In the genomic region with DNA sequence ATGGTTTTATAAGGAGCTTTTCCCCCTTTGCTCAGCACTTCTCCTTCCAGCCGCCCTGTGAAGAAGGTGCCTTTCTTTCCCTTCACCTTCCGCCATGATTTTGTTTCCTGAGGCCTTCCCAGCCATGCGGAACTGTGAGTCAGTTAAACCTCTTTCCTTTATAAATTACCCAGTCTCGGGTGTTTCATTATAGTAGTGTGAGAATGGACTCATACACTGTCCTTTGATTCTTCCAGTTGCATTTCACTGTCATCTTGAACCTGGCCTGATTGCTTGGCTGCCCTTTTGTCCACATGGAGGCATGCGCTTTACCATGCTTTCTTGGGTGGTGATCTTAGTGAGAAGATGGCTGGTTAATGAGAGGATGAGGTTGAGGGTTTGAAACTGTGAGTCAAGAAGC, we compare ENCODE assay signal across 27 cellular contexts.
"Had no signal": no experiment of that assay in that cellular context is flagged by ENCODE, and none has a peak within 500 bp of the region (broad histone marks: within the 10 kb centered on the region; RNA-seq: fewer than 3 reads in every experiment).

No MANE protein-coding gene starts in this region.

- H2AFZ ChIP-seq: neural progenitor cell had no signal

- H3K4me3 ChIP-seq: ascending aorta, heart left ventricle, left lung, neural progenitor cell, right lobe of liver, skin epidermis, thoracic aorta, uterus had no signal

- H3K27ac ChIP-seq: ascending aorta, heart left ventricle, left lung, neural progenitor cell, right lobe of liver, skin epidermis, thoracic aorta, uterus had no signal

- H3K27me3 ChIP-seq: ascending aorta, heart left ventricle, left lung, neural progenitor cell, right lobe of liver, uterus had no signal

- ATAC-seq: activated CD4-positive, CD25-positive, alpha-beta regulatory T cell treated with anti-CD3 and anti-CD28 coated beads, Interleukin-2, amount 50 U/mL, for 24 hours; effector memory CD8-positive, alpha-beta T cell; heart left ventricle; left lung; naive thymus-derived CD4-positive, alpha-beta T cell; right lobe of liver; stimulated activated naive CD8-positive, alpha-beta T cell treated with anti-CD3 and anti-CD28 coated beads, Interleukin-15, Interleukin-2, amounts not matched to agents 100 U/mL and 50 U/mL, for 24 hours had no signal

- H3K9me3 ChIP-seq: ascending aorta, heart left ventricle, left lung, right lobe of liver, thoracic aorta, uterus had no signal

- DNase-seq: activated CD4-positive, alpha-beta T cell treated with anti-CD3 and anti-CD28 coated beads for 48 hours; activated CD4-positive, alpha-beta T cell treated with anti-CD3 and anti-CD28 coated beads, Interleukin-2, amount 50 U/mL, for 48 hours; activated CD8-positive, alpha-beta memory T cell treated with anti-CD3 and anti-CD28 coated beads for 24 hours; activated effector memory CD4-positive, alpha-beta T cell treated with Interleukin-2 at 50 U/mL for 16 hours; activated naive CD4-positive, alpha-beta T cell treated with anti-CD3 and anti-CD28 coated beads for 36 hours; activated naive CD8-positive, alpha-beta T cell treated with anti-CD3 and anti-CD28 coated beads, Interleukin-2, amount 10 ng/mL, durations not matched to agents 7 days and 5 days; caudate nucleus; cortex of kidney; effector memory CD8-positive, alpha-beta T cell; heart left ventricle; left lung; naive thymus-derived CD4-positive, alpha-beta T cell; posterior cingulate gyrus; right lobe of liver; stimulated activated CD4-positive, alpha-beta T cell treated with anti-CD3 and anti-CD28 coated beads, Interleukin-12 subunit alpha, Interleukin-12 subunit beta, amount 100 ng/mL, for 4 hours; stimulated activated CD4-positive, alpha-beta T cell treated with anti-CD3 and anti-CD28 coated beads, Interleukin-4, amount 100 ng/mL, for 1 hour; stimulated activated naive CD8-positive, alpha-beta T cell treated with anti-CD3 and anti-CD28 coated beads, Interleukin-15, Interleukin-2, amounts not matched to agents 100 U/mL and 50 U/mL, for 24 hours; T-helper 1 cell; uterus had no signal

- H3K27me3 Mint-ChIP-seq: activated naive CD8-positive, alpha-beta T cell treated with anti-CD3 and anti-CD28 coated beads, Interleukin-2, amount 10 ng/mL, durations not matched to agents 7 days and 5 days; brain; effector memory CD8-positive, alpha-beta T cell; naive thymus-derived CD4-positive, alpha-beta T cell; type B pancreatic cell had no signal

- H3K27ac Mint-ChIP-seq: activated naive CD4-positive, alpha-beta T cell treated with anti-CD3 and anti-CD28 coated beads for 36 hours; activated naive CD8-positive, alpha-beta T cell treated with anti-CD3 and anti-CD28 coated beads, Interleukin-2, amount 10 ng/mL, durations not matched to agents 7 days and 5 days; effector memory CD8-positive, alpha-beta T cell; naive thymus-derived CD4-positive, alpha-beta T cell; neural progenitor cell; T-helper 2 cell treated with Interferon-gamma antibody and Interleukin-4, amounts not matched to agents 5 μg/mL and 100 μg/mL, for 36 hours; type B pancreatic cell had no signal

- H3K36me3 ChIP-seq: ascending aorta, heart left ventricle, left lung, neural progenitor cell, right lobe of liver, thoracic aorta, uterus had no signal

- H3K4me1 ChIP-seq: ascending aorta, neural progenitor cell, uterus had no signal

- H3K36me3 Mint-ChIP-seq: activated naive CD8-positive, alpha-beta T cell treated with anti-CD3 and anti-CD28 coated beads, Interleukin-2, amount 10 ng/mL, durations not matched to agents 7 days and 5 days had no signal

- H3K9me3 Mint-ChIP-seq: activated naive CD4-positive, alpha-beta T cell treated with anti-CD3 and anti-CD28 coated beads for 36 hours; activated naive CD8-positive, alpha-beta T cell treated with anti-CD3 and anti-CD28 coated beads, Interleukin-2, amount 10 ng/mL, durations not matched to agents 7 days and 5 days; effector memory CD8-positive, alpha-beta T cell; naive thymus-derived CD4-positive, alpha-beta T cell; neural progenitor cell; T-helper 2 cell treated with Interferon-gamma antibody and Interleukin-4, amounts not matched to agents 5 μg/mL and 100 μg/mL, for 36 hours had no signal

- H3K4me2 ChIP-seq: neural progenitor cell had no signal

- H3K9ac ChIP-seq: neural progenitor cell had no signal

- H3K4me3 Mint-ChIP-seq: activated naive CD4-positive, alpha-beta T cell treated with anti-CD3 and anti-CD28 coated beads for 36 hours; activated naive CD8-positive, alpha-beta T cell treated with anti-CD3 and anti-CD28 coated beads, Interleukin-2, amount 10 ng/mL, durations not matched to agents 7 days and 5 days; brain; effector memory CD8-positive, alpha-beta T cell; naive thymus-derived CD4-positive, alpha-beta T cell; neural progenitor cell; T-helper 2 cell treated with Interferon-gamma antibody and Interleukin-4, amounts not matched to agents 5 μg/mL and 100 μg/mL, for 36 hours; type B pancreatic cell had no signal
